In the genomic region with DNA sequence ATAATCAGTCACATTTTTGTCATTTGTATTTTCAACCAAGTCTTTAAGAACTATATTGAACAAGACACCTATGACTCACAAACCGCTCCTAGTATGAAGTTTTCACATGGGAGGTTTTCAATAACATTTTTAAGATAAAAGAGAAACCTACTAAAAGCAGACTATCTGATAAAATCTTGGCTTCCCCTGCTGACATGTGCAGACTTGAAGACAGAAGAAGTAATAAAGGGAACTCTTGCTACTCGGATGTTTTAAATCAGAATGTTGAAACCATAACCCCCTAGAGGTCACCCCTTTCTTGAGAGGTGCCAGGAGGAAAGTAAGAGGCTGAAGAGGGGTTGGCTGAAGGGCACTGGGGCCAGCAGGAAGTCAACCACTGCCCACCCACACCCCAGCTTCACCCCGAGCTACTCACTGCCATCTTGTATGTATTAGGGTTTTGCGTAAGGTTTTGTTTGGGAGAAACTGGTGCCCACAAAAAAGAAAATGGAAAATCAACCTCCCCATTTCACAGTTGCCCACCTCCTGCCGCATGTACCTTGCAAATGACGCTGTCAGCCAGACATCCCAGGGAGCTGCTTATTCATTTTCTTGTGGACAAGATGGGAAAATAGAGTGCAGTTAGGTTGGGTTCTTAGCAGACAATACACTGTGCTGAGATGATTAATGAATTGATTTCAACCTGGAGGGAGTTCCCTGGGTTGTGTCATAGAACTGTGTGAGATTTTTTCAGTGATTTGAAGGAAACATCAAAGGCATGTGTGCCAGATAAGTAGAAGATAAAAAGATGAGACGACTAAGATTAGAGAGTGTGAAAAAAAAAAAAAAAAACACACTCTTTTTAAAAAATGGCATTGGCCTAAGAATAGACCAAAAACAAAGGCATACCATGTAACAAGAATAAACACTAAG, we compare ENCODE assay signal across 8 cellular contexts.
A peak's percentile ranks its signal among the peaks of the same experiment; 100 is the strongest.
DNase-seq lines count a peak whose midpoint lies in the region; ATAC-seq, FAIRE-seq and TF ChIP-seq lines count a peak whose summit lies in the region.

No MANE protein-coding gene starts in this region.

- H3K9me3 ChIP-seq in T-helper 17 cell (ENCODE audit: control insufficient read depth, low read length, poor library complexity, severe bottlenecking) (no peaks in the 10 kb centered on the region), astrocyte (ENCODE audit: insufficient read depth, low read depth, low read length) (peaks cover 9% of the 10 kb centered on the region), osteoblast (ENCODE audit: low read depth, low read length) (peaks cover 4% of the 10 kb centered on the region), heart left ventricle (peaks cover 0 to 5% (median 0%) of the 10 kb centered on the region in 12 donors)

- H3K27me3 ChIP-seq in astrocyte (ENCODE audit: insufficient read depth, low read length) (no peaks in the 10 kb centered on the region), osteoblast (ENCODE audit: insufficient read depth, low read length) (no peaks in the 10 kb centered on the region), heart left ventricle (no peaks in the 10 kb centered on the region)

- TF ChIP-seq POLR2A in GM12892 (IDR thresholded peaks at IDR 0.05; ENCODE audit: low read depth, low read length) = no peak
- TF ChIP-seq POLR2A in heart left ventricle (IDR thresholded peaks at IDR 0.05) = no peak

- WGBS in heart left ventricle, 4 donors = 69 to 80% (median 75%) methylated on average over 7 of the region's 7 CpGs

- peak overlapping the region; percentile 61 for H3K9ac ChIP-seq in astrocyte (ENCODE audit: low read length)

- H3K36me3 Mint-ChIP-seq in T-helper 17 cell (ENCODE audit: low read depth) (no peaks in the 10 kb centered on the region), astrocyte (ENCODE audit: low read depth, unreplicated experiment) (no peaks in the 10 kb centered on the region)

- H2AFZ ChIP-seq in astrocyte (ENCODE audit: low read depth, low read length) (no peak overlapping the region), osteoblast (ENCODE audit: low read length) (no peak overlapping the region)

- intact Hi-C loops in sciatic nerve (cut with DNase I) = no loop called here
- intact Hi-C loops in heart left ventricle (cut with DNase I) = no loop called here

- H3K27ac Mint-ChIP-seq in T-helper 17 cell (peak overlapping the region; percentile 98), astrocyte (ENCODE audit: unreplicated experiment) (peak overlapping the region; percentile 97)

- H3K4me3 ChIP-seq in astrocyte (ENCODE audit: insufficient read depth, low read depth, low read length) (peak overlapping the region; percentile 37), osteoblast (ENCODE audit: insufficient read depth, low read length) (no peak overlapping the region), heart left ventricle (no peak overlapping the region)

- peak overlapping the region; percentile 87 for H3K4me3 Mint-ChIP-seq in T-helper 17 cell
- peak overlapping the region; percentile 10 for H3K4me3 Mint-ChIP-seq in astrocyte (ENCODE audit: unreplicated experiment)

- FAIRE-seq in GM12892 (lab: Jason Lieb, UNC) = peak; percentile 51
- no peak for FAIRE-seq in astrocyte (lab: Jason Lieb, UNC)

- H3K79me2 ChIP-seq in astrocyte (ENCODE audit: insufficient read depth, low read length) (no peaks in the 10 kb centered on the region), osteoblast (ENCODE audit: insufficient read depth, low read length) (no peaks in the 10 kb centered on the region)

- H3K27me3 Mint-ChIP-seq in T-helper 17 cell (no peaks in the 10 kb centered on the region), astrocyte (ENCODE audit: low read depth, unreplicated experiment) (no peaks in the 10 kb centered on the region)

- peaks cover 38% of the 10 kb centered on the region for H3K4me1 ChIP-seq in astrocyte (ENCODE audit: insufficient read depth, low read length)
- H3K4me1 ChIP-seq in osteoblast (ENCODE audit: insufficient read depth, low read length) = peaks cover 33% of the 10 kb centered on the region
- peaks cover 0 to 59% (median 0%) of the 10 kb centered on the region in 12 donors for H3K4me1 ChIP-seq in heart left ventricle

- H4K20me1 ChIP-seq in astrocyte (ENCODE audit: insufficient read depth, low read length) (no peaks in the 10 kb centered on the region), osteoblast (ENCODE audit: insufficient read depth, low read length) (no peaks in the 10 kb centered on the region)

- DNase-seq in GM12892 (ENCODE audit: insufficient read length) (no peak), T-helper 17 cell (peak in 1 of 3 donors; percentile 20), astrocyte (ENCODE audit: low read depth) (peak; percentile 79), osteoblast (ENCODE audit: insufficient read length, low spot score, missing footprints) (peak; percentile 50), sciatic nerve (ENCODE audit: low spot score) (no peak), heart left ventricle (no peak)

- TF ChIP-seq CTCF in astrocyte (IDR thresholded peaks at IDR 0.05; ENCODE audit: insufficient read depth, low read depth, low read length) (no peak), osteoblast (IDR thresholded peaks at IDR 0.05; ENCODE audit: extremely low read depth, low read depth, low read length) (no peak), heart left ventricle (IDR thresholded peaks at IDR 0.05) (no peak)

- peak overlapping the region; percentile 87 for H3K27ac ChIP-seq in astrocyte (ENCODE audit: low read depth, low read length)
- peak overlapping the region; percentile 41 for H3K27ac ChIP-seq in osteoblast (ENCODE audit: low read depth, low read length)
- peak overlapping the region in 1 of 12 donors; percentile 74 for H3K27ac ChIP-seq in heart left ventricle

- H3K4me2 ChIP-seq in astrocyte (ENCODE audit: low read length) = peak overlapping the region; percentile 80
- H3K4me2 ChIP-seq in osteoblast (ENCODE audit: insufficient read depth, low read length) = peak overlapping the region; percentile 49

- H3K36me3 ChIP-seq in astrocyte (ENCODE audit: insufficient read depth, low read length) = no peaks in the 10 kb centered on the region
- H3K36me3 ChIP-seq in osteoblast (ENCODE audit: insufficient read depth, low read length) = no peaks in the 10 kb centered on the region
- no peaks in the 10 kb centered on the region for H3K36me3 ChIP-seq in heart left ventricle

- H3K9me3 Mint-ChIP-seq in astrocyte (ENCODE audit: unreplicated experiment) = peaks cover 13% of the 10 kb centered on the region

- peak; percentile 81 for ATAC-seq in T-helper 17 cell
- no peak for ATAC-seq in HG03469 (IDR thresholded peaks at IDR 0.05; ENCODE audit: unreplicated experiment)
- ATAC-seq in sciatic nerve = no peak
- ATAC-seq in HG03175 (IDR thresholded peaks at IDR 0.05; ENCODE audit: unreplicated experiment) = no peak
- ATAC-seq in heart left ventricle = no peak

- peaks cover 40% of the 10 kb centered on the region for H3K4me1 Mint-ChIP-seq in T-helper 17 cell
- peaks cover 44% of the 10 kb centered on the region for H3K4me1 Mint-ChIP-seq in astrocyte (ENCODE audit: low read depth, unreplicated experiment)

Comparison
In these comparisons a context has a peak if more than half of its experiments do, and no peak if none do; other contexts are left out.
1. DNase-seq: peak in astrocyte (single experiment) and osteoblast (single experiment); none in GM12892 (single experiment), sciatic nerve (single experiment) and heart left ventricle (0 of 5).